8 cellular contexts compared by ENCODE assay signal in the genomic region with DNA sequence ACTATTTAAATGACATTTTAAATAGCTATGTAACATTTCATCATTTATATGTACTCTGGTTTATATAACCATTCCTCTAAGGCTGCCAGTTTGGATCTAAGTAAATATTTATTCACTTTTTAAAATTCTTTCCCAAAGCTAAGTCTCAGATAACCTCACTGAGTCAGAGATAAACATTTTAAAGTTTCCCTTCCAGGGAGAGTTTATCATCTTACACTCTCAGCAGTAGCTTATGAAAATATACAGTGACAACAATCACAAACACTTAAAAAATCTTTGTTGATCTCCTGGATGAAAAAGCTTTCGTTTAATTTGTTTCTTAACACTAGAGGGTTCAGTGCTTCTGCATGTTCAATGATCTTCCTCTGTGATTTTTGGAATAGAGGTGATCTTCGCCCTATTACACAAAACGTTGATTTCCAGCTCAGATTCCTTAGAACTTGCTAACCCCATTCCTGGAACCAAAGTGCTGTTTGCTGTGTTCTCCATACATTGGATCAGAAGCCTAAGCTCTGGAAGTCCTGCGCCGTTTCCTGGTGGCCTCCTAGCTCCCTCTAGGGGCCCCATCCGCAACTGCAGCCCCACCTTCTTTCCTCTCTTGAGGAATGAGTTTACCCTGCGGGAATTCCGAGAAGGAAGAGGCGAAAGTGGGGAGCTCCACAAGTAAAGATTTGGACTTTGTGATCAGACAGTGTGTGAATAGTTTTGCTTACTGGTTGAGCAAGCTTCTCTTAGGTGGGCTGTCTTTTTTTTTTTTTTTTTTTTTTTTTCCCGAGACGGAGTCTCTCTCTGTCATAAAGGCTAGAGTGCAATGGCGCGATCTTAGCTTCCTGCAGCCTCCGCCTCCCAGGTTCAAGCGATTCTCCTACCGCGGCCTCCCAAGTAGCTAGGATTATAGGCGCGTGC. TPM values are rescaled to one million over a fixed set of nuclear protein-coding genes. Genes with fewer than 3 reads are reported as not detected.
DNase-seq lines count a peak whose midpoint lies in the region; ATAC-seq and TF ChIP-seq lines count a peak whose summit lies in the region.

No MANE protein-coding gene starts in this region.

- no peak overlapping the region for H3K4me3 ChIP-seq in Peyer's patch
- H3K4me3 ChIP-seq in ascending aorta, result no peak overlapping the region
- H3K4me3 ChIP-seq in right cardiac atrium (ENCODE audit: low read length), result no peak overlapping the region

- no peak overlapping the region for H3K27ac ChIP-seq in Peyer's patch
- H3K27ac ChIP-seq in ascending aorta, result peak overlapping the region; percentile 20 to 50
- no peak overlapping the region for H3K27ac ChIP-seq in right cardiac atrium (ENCODE audit: low read length)

- TF ChIP-seq POLR2A in Peyer's patch (IDR thresholded peaks at IDR 0.05), result no peak

- intact Hi-C loops in ascending aorta (cut with DNase I), result loop anchor here (1.0 to 10.0 kb wide), 3 partner anchors 149 to 795 kb away; partner anchors contain the start of gene TMEM42
- intact Hi-C loops in right cardiac atrium (cut with DNase I), result loop anchor here in 2 of 4 donors (5.0 kb wide), 3 partner anchors 63 to 148 kb away; partner anchors contain the start of gene LIMD1 (in 1 of the 2)
- intact Hi-C loops in sciatic nerve (cut with DNase I), result loop anchor here (5.0 kb wide), 1 partner anchor 143 kb away; no protein-coding TSS in a partner anchor

- peak; percentile 59 to 69 for ATAC-seq in right cardiac atrium
- peak; percentile 68 for ATAC-seq in sciatic nerve
- no peak for ATAC-seq in HG02623 (IDR thresholded peaks at IDR 0.05; ENCODE audit: unreplicated experiment)
- no peak for ATAC-seq in HG03139 (IDR thresholded peaks at IDR 0.05; ENCODE audit: unreplicated experiment)

- H3K36me3 ChIP-seq in Peyer's patch (no peaks in the 10 kb centered on the region), ascending aorta (no peaks in the 10 kb centered on the region)

- WGBS in right cardiac atrium, result 59% methylated on average over 19 of the region's 19 CpGs

- peak; percentile 73 for DNase-seq in Ammon's horn (ENCODE audit: low spot score)
- peak; percentile 23 for DNase-seq in GM20000 (ENCODE audit: low spot score)
- peak; percentile 35 to 90 (median 80) for DNase-seq in Peyer's patch
- DNase-seq in ascending aorta (ENCODE audit: low spot score in 2 of 2), result peak in 1 of 2 donors; percentile 86
- peak; percentile 60 to 87 (median 83) for DNase-seq in right cardiac atrium
- DNase-seq in sciatic nerve (ENCODE audit: low spot score), result peak; percentile 83

- peaks cover 0 to 14% (median 2%) of the 10 kb centered on the region in 4 donors for H3K4me1 ChIP-seq in Peyer's patch
- peaks cover 3 to 13% of the 10 kb centered on the region in 2 donors for H3K4me1 ChIP-seq in ascending aorta
- no peaks in the 10 kb centered on the region for H3K4me1 ChIP-seq in right cardiac atrium (ENCODE audit: control insufficient read depth, insufficient read depth, low read length)

- peak; percentile 90 for TF ChIP-seq CTCF in GM20000 (IDR thresholded peaks at IDR 0.05; ENCODE audit: extremely low read depth, missing control alignments)
- peak; percentile 66 to 88 (median 84) for TF ChIP-seq CTCF in Peyer's patch (IDR thresholded peaks at IDR 0.05)
- TF ChIP-seq CTCF in ascending aorta (IDR thresholded peaks at IDR 0.05), result peak; percentile 73 to 95 (median 93)

- H3K9me3 ChIP-seq in Peyer's patch, result no peaks in the 10 kb centered on the region
- H3K9me3 ChIP-seq in ascending aorta, result no peaks in the 10 kb centered on the region
- H3K9me3 ChIP-seq in right cardiac atrium (ENCODE audit: control insufficient read depth, low read length), result no peaks in the 10 kb centered on the region

- H3K27me3 ChIP-seq in Peyer's patch (no peaks in the 10 kb centered on the region), ascending aorta (no peaks in the 10 kb centered on the region), right cardiac atrium (ENCODE audit: control insufficient read depth, insufficient read depth) (no peaks in the 10 kb centered on the region)

RNA-seq across cellular contexts. Expression of gene SACM1L, which starts 29.3 kb away (rescaled TPM):
- total RNA-seq in Peyer's patch (10 to 100 TPM; 42.0 to 79.2 (median 59.2) TPM), ascending aorta (7.2 TPM), right cardiac atrium (10 to 100 TPM; 26.9 to 32.0 (median 29.5) TPM), sciatic nerve (66.0 TPM)
- 17.0 TPM for polyA plus RNA-seq in right cardiac atrium

Comparison
In these comparisons a context has a peak if more than half of its experiments do, and no peak if none do; other contexts are left out.
1. H3K27ac ChIP-seq: peak in ascending aorta (2 of 2); none in Peyer's patch (0 of 4) and right cardiac atrium (single experiment).
2. ATAC-seq: peak in right cardiac atrium (2 of 2) and sciatic nerve (single experiment); none in HG02623 (single experiment) and HG03139 (single experiment).
3. Peak in every context shown above with its lines, with median percentiles within 50 percentile points of each other: CTCF ChIP-seq.